Comparison of ENCODE assay signal across 19 cellular contexts in genomic region chr9:18105996-18106595, GRCh38.
A peak's percentile ranks its signal among the peaks of the same experiment; 100 is the strongest.
DNase-seq lines count a peak whose midpoint lies in the region; ATAC-seq, FAIRE-seq and TF ChIP-seq lines count a peak whose summit lies in the region.
"Had no signal": no experiment of that assay in that cellular context is flagged by ENCODE, and none has a peak within 500 bp of the region (broad histone marks: within the 10 kb centered on the region; RNA-seq: fewer than 3 reads in every experiment).

No MANE protein-coding gene starts in this region.

- H3K9me3 ChIP-seq in HUES48 (ENCODE audit: control insufficient read depth, insufficient read depth, low read length) (no peaks in the 10 kb centered on the region), H1 (ENCODE audit: insufficient read depth in 2 of 2, low read depth in 1 of 2, low read length in 1 of 2) (no peaks in the 10 kb centered on the region), tibial nerve (no peaks in the 10 kb centered on the region), A673 (ENCODE audit: low read depth, low read length, poor library complexity, severe bottlenecking) (no peaks in the 10 kb centered on the region)

- H3K9me3 Mint-ChIP-seq in activated CD8-positive, alpha-beta memory T cell treated with anti-CD3 and anti-CD28 coated beads, Interleukin-2, amount 10 ng/mL, durations not matched to agents 7 days and 5 days (ENCODE audit: low read depth), result no peaks in the 10 kb centered on the region

- no peak overlapping the region for H3K56ac ChIP-seq in H1 (replicated peaks; ENCODE audit: insufficient read length, low read depth, low read length)

- peak overlapping the region; percentile 79 for H3K27ac ChIP-seq in HUES48 (ENCODE audit: low read depth, low read length)
- H3K27ac ChIP-seq in H1 (ENCODE audit: low read depth, low read length), result no peak overlapping the region
- H3K27ac ChIP-seq in tibial nerve, result no peak overlapping the region
- no peak overlapping the region for H3K27ac ChIP-seq in A673 (ENCODE audit: low read depth, low read length, poor library complexity, severe bottlenecking)

- no peak for TF ChIP-seq EP300 in H1 (IDR thresholded peaks at IDR 0.05; ENCODE audit: borderline replicate concordance in 1 of 2, low read depth in 2 of 2, low read length in 2 of 2)
- no peak for TF ChIP-seq EP300 in tibial nerve (IDR thresholded peaks at IDR 0.05)

- H2BK120ac ChIP-seq in H1 (replicated peaks; ENCODE audit: low read depth, low read length), result no peak overlapping the region

- H2BK20ac ChIP-seq in H1 (ENCODE audit: low read length), result no peak overlapping the region

- peak overlapping the region; percentile 89; the same call in 1 of the 2 replicates for H2AFZ ChIP-seq in H1 (ENCODE audit: low read length)

- no peak overlapping the region for H2BK15ac ChIP-seq in H1 (ENCODE audit: low read length)

- no peaks in the 10 kb centered on the region for H3K79me2 ChIP-seq in H1 (ENCODE audit: control insufficient read depth in 1 of 2, insufficient read depth in 2 of 2, low read length in 2 of 2)

- H3K4me1 Mint-ChIP-seq in activated CD8-positive, alpha-beta memory T cell treated with anti-CD3 and anti-CD28 coated beads, Interleukin-2, amount 10 ng/mL, durations not matched to agents 7 days and 5 days, result no peaks in the 10 kb centered on the region
- H3K4me1 Mint-ChIP-seq: CD14-positive monocyte had no signal

- no peaks in the 10 kb centered on the region for H3K36me3 Mint-ChIP-seq in activated CD8-positive, alpha-beta memory T cell treated with anti-CD3 and anti-CD28 coated beads, Interleukin-2, amount 10 ng/mL, durations not matched to agents 7 days and 5 days
- H3K36me3 Mint-ChIP-seq: CD14-positive monocyte had no signal

- no peak for TF ChIP-seq CTCF in H1 (IDR thresholded peaks at IDR 0.05; ENCODE audit: control extremely low read depth in 1 of 3, insufficient read depth in 1 of 3, low read depth in 1 of 3, low read length in 3 of 3)
- TF ChIP-seq CTCF in tibial nerve (IDR thresholded peaks at IDR 0.05), result no peak
- TF ChIP-seq CTCF in A673 (conservative IDR thresholded peaks at IDR 0.05; ENCODE audit: low read depth, low read length), result no peak

- FAIRE-seq in H1 (lab: Jason Lieb, UNC), result no peak
- FAIRE-seq: K562 had no signal

- TF ChIP-seq POLR2A in H1 (IDR thresholded peaks at IDR 0.05; ENCODE audit: control extremely low read depth in 1 of 2, low read depth in 2 of 2, low read length in 2 of 2), result no peak
- no peak for TF ChIP-seq POLR2A in tibial nerve (IDR thresholded peaks at IDR 0.05)

- WGBS in H1 (ENCODE audit: extremely low coverage in 1 of 2, insufficient coverage in 1 of 2, insufficient read length in 1 of 2, insufficient replicate concordance in 2 of 2, low coverage in 1 of 2, low lambda C conversion rate in 2 of 2, missing lambda C conversion rate in 1 of 2), 2 experiments, result 56% methylated on average over 4 of the region's 4 CpGs; no CpG with 5 or more reads in 1 of the 2 experiments
- 42 to 46% methylated on average over 4 of the region's 4 CpGs for WGBS in tibial nerve, 2 donors

- intact Hi-C loops in A673 (cut with micrococcal nuclease; ENCODE audit: unreplicated experiment), result no loop called here

- no peaks in the 10 kb centered on the region for H4K20me1 ChIP-seq in H1 (replicated peaks in 1 of 2; ENCODE audit: control insufficient read depth in 1 of 2, insufficient read depth in 2 of 2, low read length in 2 of 2)

- CTCF ChIA-PET in H1 (lab: Charles Lee; ENCODE audit: partially characterized antibody), result interaction anchor here (0.6 to 1.1 kb wide), 3 partner anchors 24 to 659 kb away, joined by 3 read pairs; no protein-coding TSS in a partner anchor
- CTCF ChIA-PET in A673 (lab: Charles Lee), result no interaction called here
- CTCF ChIA-PET in activated CD8-positive, alpha-beta memory T cell treated with anti-CD3 and anti-CD28 coated beads, Interleukin-2, amount 10 ng/mL, durations not matched to agents 7 days and 5 days (lab: Charles Lee), result no interaction called here

- BruUV-seq in A673 (replicated peaks; lab: Mats Ljungman, UMichigan), result no TSS peak

- H3K4me3 ChIP-seq in HUES48 (ENCODE audit: low read depth, low read length), result no peak overlapping the region
- no peak overlapping the region; a peak in 1 of 8 replicates for H3K4me3 ChIP-seq in H1 (ENCODE audit: extremely low read depth in 1 of 4, insufficient read depth in 2 of 4, low read depth in 3 of 4, low read length in 4 of 4)
- no peak overlapping the region for H3K4me3 ChIP-seq in tibial nerve
- H3K4me3 ChIP-seq in A673 (ENCODE audit: low read depth, low read length, poor library complexity, severe bottlenecking), result no peak overlapping the region
- H3K4me3 ChIP-seq: K562 had no signal

- no peaks in the 10 kb centered on the region for H3K27me3 ChIP-seq in HUES48 (ENCODE audit: control insufficient read depth, insufficient read depth, low read length)
- H3K27me3 ChIP-seq in H1 (replicated peaks in 1 of 4; ENCODE audit: control insufficient read depth in 3 of 4, extremely low read depth in 1 of 4, insufficient read depth in 3 of 4, low read length in 3 of 4), result no peaks in the 10 kb centered on the region
- H3K27me3 ChIP-seq in tibial nerve, result no peaks in the 10 kb centered on the region
- no peaks in the 10 kb centered on the region for H3K27me3 ChIP-seq in A673 (replicated peaks; ENCODE audit: insufficient read depth, low read depth, low read length, poor library complexity)

- no peak overlapping the region for H3K4ac ChIP-seq in H1 (replicated peaks; ENCODE audit: insufficient read length, low read depth, low read length)

- H3K4me3 Mint-ChIP-seq in activated CD8-positive, alpha-beta memory T cell treated with anti-CD3 and anti-CD28 coated beads, Interleukin-2, amount 10 ng/mL, durations not matched to agents 7 days and 5 days, result no peak overlapping the region
- H3K4me3 Mint-ChIP-seq: CD14-positive monocyte had no signal

- no peak overlapping the region for H3K4me2 ChIP-seq in H1 (ENCODE audit: insufficient read depth in 1 of 2, low read depth in 2 of 2, low read length in 2 of 2)

- POLR2A ChIA-PET in H1 (lab: Charles Lee; ENCODE audit: partially characterized antibody), result no interaction called here
- POLR2A ChIA-PET in A673 (lab: Charles Lee; ENCODE audit: low non-redundant PET), result no interaction called here

- H4K8ac ChIP-seq in H1 (ENCODE audit: extremely low read depth, insufficient read depth, low read length), result no peak overlapping the region

- H2AK5ac ChIP-seq in H1 (ENCODE audit: low read depth, low read length), result no peak overlapping the region

- H3K23me2 ChIP-seq in H1 (ENCODE audit: low read depth, low read length), result no peaks in the 10 kb centered on the region

- no peak for DNase-seq in H1 (ENCODE audit: low read depth in 1 of 2, low spot score in 2 of 2)
- peak; percentile 16 for DNase-seq in iPS-NIHi11 (ENCODE audit: low spot score)
- no peak for DNase-seq in tibial nerve (ENCODE audit: low spot score in 2 of 2)
- no peak for DNase-seq in A673 (ENCODE audit: low spot score)
- no peak for DNase-seq in activated CD8-positive, alpha-beta memory T cell treated with anti-CD3 and anti-CD28 coated beads, Interleukin-2, amount 10 ng/mL, durations not matched to agents 7 days and 5 days
- DNase-seq: ACHN; AML-193; DMS 273 treated with DMSO at 0.1 percent for 48 hours; DND-41; NCI-H1105; NCI-H1694; NCI-H748 treated with DMSO at 0.1 percent for 48 hours; NK-92 treated with Interleukin-12 subunit alpha and Interleukin-12 subunit beta, amount 100 ng/mL, for 24 hours; OCI-M1; Right ventricle myocardium superior had no signal

- no peak overlapping the region for H3K9ac ChIP-seq in HUES48 (ENCODE audit: low read depth, low read length)
- H3K9ac ChIP-seq in H1 (replicated peaks in 1 of 4; ENCODE audit: extremely low read depth in 1 of 4, low read depth in 3 of 4, low read length in 3 of 4), result no peak overlapping the region

- no peak for TF ChIP-seq RAD21 in H1 (IDR thresholded peaks at IDR 0.05 in 1 of 2, conservative IDR thresholded peaks at IDR 0.05 in 1 of 2; ENCODE audit: low read depth in 2 of 2, low read length in 2 of 2)

- no peaks in the 10 kb centered on the region for H3K79me1 ChIP-seq in H1 (ENCODE audit: low read depth, low read length)

- H3K23ac ChIP-seq in H1 (ENCODE audit: insufficient read length), result no peak overlapping the region

- peak overlapping the region; percentile 29 for H4K5ac ChIP-seq in H1 (ENCODE audit: insufficient read length, low read depth, low read length)

- no peaks in the 10 kb centered on the region for H3K27me3 Mint-ChIP-seq in activated CD8-positive, alpha-beta memory T cell treated with anti-CD3 and anti-CD28 coated beads, Interleukin-2, amount 10 ng/mL, durations not matched to agents 7 days and 5 days

- ATAC-seq in activated CD8-positive, alpha-beta memory T cell treated with anti-CD3 and anti-CD28 coated beads, Interleukin-2, amount 10 ng/mL, durations not matched to agents 7 days and 5 days, result no peak
- ATAC-seq in GM18861 (IDR thresholded peaks at IDR 0.05; ENCODE audit: unreplicated experiment), result no peak
- ATAC-seq: K562 had no signal

- no peak overlapping the region for H2BK12ac ChIP-seq in H1 (ENCODE audit: low read depth, low read length)

- H3K36me3 ChIP-seq in HUES48 (ENCODE audit: control insufficient read depth, insufficient read depth, low read length) (no peaks in the 10 kb centered on the region), H1 (ENCODE audit: control insufficient read depth in 2 of 4, insufficient read depth in 4 of 4, low read length in 3 of 4) (no peaks in the 10 kb centered on the region), tibial nerve (no peaks in the 10 kb centered on the region), A673 (ENCODE audit: insufficient read depth, low read length, poor library complexity, severe bottlenecking) (no peaks in the 10 kb centered on the region)

- H3K14ac ChIP-seq in H1 (ENCODE audit: insufficient read length), result no peak overlapping the region

- H4K91ac ChIP-seq in H1 (replicated peaks; ENCODE audit: insufficient read length, low read length), result no peak overlapping the region

- H2BK5ac ChIP-seq in H1 (ENCODE audit: low read depth, low read length), result no peak overlapping the region

- H3K4me1 ChIP-seq in HUES48 (ENCODE audit: control insufficient read depth, insufficient read depth, low read length) (peaks cover 27% of the 10 kb centered on the region), H1 (replicated peaks in 1 of 4; ENCODE audit: control insufficient read depth in 3 of 4, insufficient read depth in 4 of 4, low read length in 3 of 4) (peaks cover 0 to 7% (median 0%) of the 10 kb centered on the region in 4 experiments; a peak in 6 of 7 replicates), tibial nerve (peaks cover 0 to 5% (median 0%) of the 10 kb centered on the region in 4 donors), A673 (ENCODE audit: insufficient read depth, low read length, poor library complexity, severe bottlenecking) (no peaks in the 10 kb centered on the region)

- H3K27ac Mint-ChIP-seq in activated CD8-positive, alpha-beta memory T cell treated with anti-CD3 and anti-CD28 coated beads, Interleukin-2, amount 10 ng/mL, durations not matched to agents 7 days and 5 days, result no peak overlapping the region
- H3K27ac Mint-ChIP-seq: CD14-positive monocyte had no signal

- no peak overlapping the region for H3K18ac ChIP-seq in H1 (ENCODE audit: extremely low read depth, low read length)

TF ChIP-seq in H1, 55 proteins besides CTCF, POLR2A, EP300 and RAD21 (continues in another document):
- no peak for TF ChIP-seq TCF12 (IDR thresholded peaks at IDR 0.05; ENCODE audit: low read depth, low read length)
- TF ChIP-seq GABPA (IDR thresholded peaks at IDR 0.05; ENCODE audit: borderline replicate concordance, insufficient read depth, low read length), result no peak
